In the genomic region with DNA sequence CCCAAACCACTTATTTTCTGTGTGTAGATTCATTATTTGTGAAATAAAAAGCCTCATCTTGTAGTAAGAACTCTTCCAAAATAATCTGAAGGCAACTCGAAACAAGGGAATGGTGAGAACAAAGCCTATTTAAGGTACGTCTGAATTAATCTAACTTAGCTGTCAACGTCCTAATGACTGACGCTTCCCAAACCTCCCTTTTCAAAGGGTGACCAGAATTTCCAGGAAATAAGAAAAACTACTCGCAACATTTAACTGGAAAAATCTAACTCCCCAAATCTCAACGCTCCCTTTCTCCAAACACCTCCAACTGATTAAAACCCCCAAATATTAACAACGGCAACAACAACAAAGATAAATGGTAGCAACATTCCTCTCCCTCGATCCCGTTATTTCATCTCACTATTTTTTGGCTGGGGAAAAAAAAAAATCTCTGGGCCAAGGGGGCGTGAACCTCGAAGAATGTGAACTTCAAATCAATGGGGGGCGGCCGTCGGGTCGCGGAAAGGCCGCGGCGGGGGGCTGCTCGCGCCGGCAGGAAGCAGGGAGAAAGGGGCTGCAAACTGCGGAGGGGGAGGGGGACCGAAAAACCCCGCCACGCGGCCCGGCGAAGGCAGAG, we compare ENCODE assay signal across 1 cellular context.
TF ChIP-seq lines count a peak whose summit lies in the region.

No MANE protein-coding gene starts in this region.

TF ChIP-seq in K562, 482 proteins besides CTCF, POLR2A, EP300 and RAD21 (continued from another document and continues in another):
- TF ChIP-seq STAT5A (IDR thresholded peaks at IDR 0.05; ENCODE audit: borderline replicate concordance, low read length) (peak; percentile 42), POLR2G (IDR thresholded peaks at IDR 0.05; ENCODE audit: low read depth, low read length) (no peak), OTX1 (CRISPR knock-in tag; IDR thresholded peaks at IDR 0.05) (peak; percentile 61; the same call in 1 of the 2 replicates), ZBTB7A (IDR thresholded peaks at IDR 0.05; ENCODE audit: borderline replicate concordance, control insufficient read depth, low read depth, low read length) (peak; percentile 93), SNIP1 (IDR thresholded peaks at IDR 0.05; ENCODE audit: low read depth) (0 out of 2 replicates have a peak, but pooled peaks have one; percentile 32), GABPA (tag; conservative IDR thresholded peaks at IDR 0.05; ENCODE audit: low read depth) (peak; percentile 9; the same call in 1 of the 2 replicates), CXXC5 (CRISPR knock-in tag; IDR thresholded peaks at IDR 0.05) (peak; percentile 83), GTF2F1 (IDR thresholded peaks at IDR 0.05; ENCODE audit: low read depth, low read length) (no peak), TAF1 (IDR thresholded peaks at IDR 0.05; ENCODE audit: control insufficient read depth, extremely low read depth, insufficient read depth, low read length, severe bottlenecking) (no peak), ZNF384 (IDR thresholded peaks at IDR 0.05; ENCODE audit: low read depth, low read length) (peak; percentile 34), TAF15 (IDR thresholded peaks at IDR 0.05; ENCODE audit: low read depth, low read length) (no peak), ZNF224 (CRISPR knock-in tag; IDR thresholded peaks at IDR 0.05) (0 out of 2 replicates have a peak, but pooled peaks have one; percentile 15), MEF2D (tag; conservative IDR thresholded peaks at IDR 0.05; ENCODE audit: low read depth) (0 out of 2 replicates have a peak, but pooled peaks have one; percentile 19), NUFIP1 (IDR thresholded peaks at IDR 0.05; ENCODE audit: partially characterized antibody) (no peak), SRSF3 (IDR thresholded peaks at IDR 0.05; ENCODE audit: insufficient read depth, low read length) (no peak), DPF2 (IDR thresholded peaks at IDR 0.05) (0 out of 2 replicates have a peak, but pooled peaks have one; percentile 38), ZNF197 (CRISPR knock-in tag; IDR thresholded peaks at IDR 0.05; ENCODE audit: low read depth) (no peak), ZNF707 (CRISPR knock-in tag; conservative IDR thresholded peaks at IDR 0.05) (no peak), CHCHD3 (CRISPR knock-in tag; IDR thresholded peaks at IDR 0.05) (0 out of 2 replicates have a peak, but pooled peaks have one; percentile 38), ZNF75A (CRISPR knock-in tag; IDR thresholded peaks at IDR 0.05) (no peak), ZNF175 (CRISPR knock-in tag; IDR thresholded peaks at IDR 0.05; ENCODE audit: low read depth) (no peak), ZNF586 (CRISPR knock-in tag; conservative IDR thresholded peaks at IDR 0.05) (no peak), ZNF699 (CRISPR knock-in tag; IDR thresholded peaks at IDR 0.05; ENCODE audit: insufficient replicate concordance) (no peak), HDAC2 (IDR thresholded peaks at IDR 0.05) (peak; percentile 30; the same call in 1 of the 2 replicates), ZNF764 (CRISPR knock-in tag; IDR thresholded peaks at IDR 0.05; ENCODE audit: low read depth) (no peak), BRF1 (IDR thresholded peaks at IDR 0.05; ENCODE audit: borderline replicate concordance, extremely low read depth, insufficient read length) (no peak), MED1 (CRISPR knock-in tag; IDR thresholded peaks at IDR 0.05; ENCODE audit: borderline replicate concordance) (0 out of 2 replicates have a peak, but pooled peaks have one; percentile 89), NFXL1 (CRISPR knock-in tag; IDR thresholded peaks at IDR 0.05) (no peak), SMARCC2 (IDR thresholded peaks at IDR 0.05; ENCODE audit: low read depth) (0 out of 2 replicates have a peak, but pooled peaks have one; percentile 6), NR2C1 (IDR thresholded peaks at IDR 0.05) (no peak), NR2C1 (tag; IDR thresholded peaks at IDR 0.05) (no peak), MEIS2 (IDR thresholded peaks at IDR 0.05; ENCODE audit: partially characterized antibody) (peak; percentile 93), DACH1 (IDR thresholded peaks at IDR 0.05; ENCODE audit: partially characterized antibody) (peak; percentile 13), HNRNPUL1 (IDR thresholded peaks at IDR 0.05; ENCODE audit: low read length) (no peak), MCM7 (IDR thresholded peaks at IDR 0.05) (0 out of 4 replicates have a peak, but pooled peaks of 1 of the 2 experiments have one; percentile 27), HMG20B (CRISPR knock-in tag; IDR thresholded peaks at IDR 0.05) (0 out of 2 replicates have a peak, but pooled peaks have one; percentile 9), EZH2 (IDR thresholded peaks at IDR 0.05; ENCODE audit: borderline replicate concordance, low read depth, low read length) (no peak), BRD4 (IDR thresholded peaks at IDR 0.05) (0 out of 2 replicates have a peak, but pooled peaks have one; percentile 0), ETV5 (CRISPR knock-in tag; IDR thresholded peaks at IDR 0.05; ENCODE audit: low read depth) (no peak), PTRF (tag; IDR thresholded peaks at IDR 0.05) (no peak)
- TF ChIP-seq, protein P1, sequence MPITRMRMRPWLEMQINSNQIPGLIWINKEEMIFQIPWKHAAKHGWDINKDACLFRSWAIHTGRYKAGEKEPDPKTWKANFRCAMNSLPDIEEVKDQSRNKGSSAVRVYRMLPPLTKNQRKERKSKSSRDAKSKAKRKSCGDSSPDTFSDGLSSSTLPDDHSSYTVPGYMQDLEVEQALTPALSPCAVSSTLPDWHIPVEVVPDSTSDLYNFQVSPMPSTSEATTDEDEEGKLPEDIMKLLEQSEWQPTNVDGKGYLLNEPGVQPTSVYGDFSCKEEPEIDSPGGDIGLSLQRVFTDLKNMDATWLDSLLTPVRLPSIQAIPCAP (CRISPR knock-in tag; IDR thresholded peaks at IDR 0.05; ENCODE audit: borderline replicate concordance): no peak
- TF ChIP-seq, protein P2, sequence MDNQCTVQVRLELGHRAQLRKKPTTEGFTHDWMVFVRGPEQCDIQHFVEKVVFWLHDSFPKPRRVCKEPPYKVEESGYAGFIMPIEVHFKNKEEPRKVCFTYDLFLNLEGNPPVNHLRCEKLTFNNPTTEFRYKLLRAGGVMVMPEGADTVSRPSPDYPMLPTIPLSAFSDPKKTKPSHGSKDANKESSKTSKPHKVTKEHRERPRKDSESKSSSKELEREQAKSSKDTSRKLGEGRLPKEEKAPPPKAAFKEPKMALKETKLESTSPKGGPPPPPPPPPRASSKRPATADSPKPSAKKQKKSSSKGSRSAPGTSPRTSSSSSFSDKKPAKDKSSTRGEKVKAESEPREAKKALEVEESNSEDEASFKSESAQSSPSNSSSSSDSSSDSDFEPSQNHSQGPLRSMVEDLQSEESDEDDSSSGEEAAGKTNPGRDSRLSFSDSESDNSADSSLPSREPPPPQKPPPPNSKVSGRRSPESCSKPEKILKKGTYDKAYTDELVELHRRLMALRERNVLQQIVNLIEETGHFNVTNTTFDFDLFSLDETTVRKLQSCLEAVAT (IDR thresholded peaks at IDR 0.05): peak; percentile 60 to 72; a peak in 3 of 4 replicates
- TF ChIP-seq, protein P3, sequence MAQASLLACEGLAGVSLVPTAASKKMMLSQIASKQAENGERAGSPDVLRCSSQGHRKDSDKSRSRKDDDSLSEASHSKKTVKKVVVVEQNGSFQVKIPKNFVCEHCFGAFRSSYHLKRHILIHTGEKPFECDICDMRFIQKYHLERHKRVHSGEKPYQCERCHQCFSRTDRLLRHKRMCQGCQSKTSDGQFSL (CRISPR knock-in tag; IDR thresholded peaks at IDR 0.05): no peak
- TF ChIP-seq, protein P3 (tag; IDR thresholded peaks at IDR 0.05): peak in 1 of 2 experiments; percentile 95; a peak in 2 of 4 replicates
- TF ChIP-seq, protein P4, sequence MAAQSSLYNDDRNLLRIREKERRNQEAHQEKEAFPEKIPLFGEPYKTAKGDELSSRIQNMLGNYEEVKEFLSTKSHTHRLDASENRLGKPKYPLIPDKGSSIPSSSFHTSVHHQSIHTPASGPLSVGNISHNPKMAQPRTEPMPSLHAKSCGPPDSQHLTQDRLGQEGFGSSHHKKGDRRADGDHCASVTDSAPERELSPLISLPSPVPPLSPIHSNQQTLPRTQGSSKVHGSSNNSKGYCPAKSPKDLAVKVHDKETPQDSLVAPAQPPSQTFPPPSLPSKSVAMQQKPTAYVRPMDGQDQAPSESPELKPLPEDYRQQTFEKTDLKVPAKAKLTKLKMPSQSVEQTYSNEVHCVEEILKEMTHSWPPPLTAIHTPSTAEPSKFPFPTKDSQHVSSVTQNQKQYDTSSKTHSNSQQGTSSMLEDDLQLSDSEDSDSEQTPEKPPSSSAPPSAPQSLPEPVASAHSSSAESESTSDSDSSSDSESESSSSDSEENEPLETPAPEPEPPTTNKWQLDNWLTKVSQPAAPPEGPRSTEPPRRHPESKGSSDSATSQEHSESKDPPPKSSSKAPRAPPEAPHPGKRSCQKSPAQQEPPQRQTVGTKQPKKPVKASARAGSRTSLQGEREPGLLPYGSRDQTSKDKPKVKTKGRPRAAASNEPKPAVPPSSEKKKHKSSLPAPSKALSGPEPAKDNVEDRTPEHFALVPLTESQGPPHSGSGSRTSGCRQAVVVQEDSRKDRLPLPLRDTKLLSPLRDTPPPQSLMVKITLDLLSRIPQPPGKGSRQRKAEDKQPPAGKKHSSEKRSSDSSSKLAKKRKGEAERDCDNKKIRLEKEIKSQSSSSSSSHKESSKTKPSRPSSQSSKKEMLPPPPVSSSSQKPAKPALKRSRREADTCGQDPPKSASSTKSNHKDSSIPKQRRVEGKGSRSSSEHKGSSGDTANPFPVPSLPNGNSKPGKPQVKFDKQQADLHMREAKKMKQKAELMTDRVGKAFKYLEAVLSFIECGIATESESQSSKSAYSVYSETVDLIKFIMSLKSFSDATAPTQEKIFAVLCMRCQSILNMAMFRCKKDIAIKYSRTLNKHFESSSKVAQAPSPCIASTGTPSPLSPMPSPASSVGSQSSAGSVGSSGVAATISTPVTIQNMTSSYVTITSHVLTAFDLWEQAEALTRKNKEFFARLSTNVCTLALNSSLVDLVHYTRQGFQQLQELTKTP (IDR thresholded peaks at IDR 0.05; ENCODE audit: low read depth in 1 of 2, partially characterized antibody in 2 of 2): no peak
- TF ChIP-seq, protein P5, sequence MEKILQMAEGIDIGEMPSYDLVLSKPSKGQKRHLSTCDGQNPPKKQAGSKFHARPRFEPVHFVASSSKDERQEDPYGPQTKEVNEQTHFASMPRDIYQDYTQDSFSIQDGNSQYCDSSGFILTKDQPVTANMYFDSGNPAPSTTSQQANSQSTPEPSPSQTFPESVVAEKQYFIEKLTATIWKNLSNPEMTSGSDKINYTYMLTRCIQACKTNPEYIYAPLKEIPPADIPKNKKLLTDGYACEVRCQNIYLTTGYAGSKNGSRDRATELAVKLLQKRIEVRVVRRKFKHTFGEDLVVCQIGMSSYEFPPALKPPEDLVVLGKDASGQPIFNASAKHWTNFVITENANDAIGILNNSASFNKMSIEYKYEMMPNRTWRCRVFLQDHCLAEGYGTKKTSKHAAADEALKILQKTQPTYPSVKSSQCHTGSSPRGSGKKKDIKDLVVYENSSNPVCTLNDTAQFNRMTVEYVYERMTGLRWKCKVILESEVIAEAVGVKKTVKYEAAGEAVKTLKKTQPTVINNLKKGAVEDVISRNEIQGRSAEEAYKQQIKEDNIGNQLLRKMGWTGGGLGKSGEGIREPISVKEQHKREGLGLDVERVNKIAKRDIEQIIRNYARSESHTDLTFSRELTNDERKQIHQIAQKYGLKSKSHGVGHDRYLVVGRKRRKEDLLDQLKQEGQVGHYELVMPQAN (IDR thresholded peaks at IDR 0.05; ENCODE audit: borderline replicate concordance): 0 out of 2 replicates have a peak, but pooled peaks have one; percentile 80
- TF ChIP-seq, protein P6, sequence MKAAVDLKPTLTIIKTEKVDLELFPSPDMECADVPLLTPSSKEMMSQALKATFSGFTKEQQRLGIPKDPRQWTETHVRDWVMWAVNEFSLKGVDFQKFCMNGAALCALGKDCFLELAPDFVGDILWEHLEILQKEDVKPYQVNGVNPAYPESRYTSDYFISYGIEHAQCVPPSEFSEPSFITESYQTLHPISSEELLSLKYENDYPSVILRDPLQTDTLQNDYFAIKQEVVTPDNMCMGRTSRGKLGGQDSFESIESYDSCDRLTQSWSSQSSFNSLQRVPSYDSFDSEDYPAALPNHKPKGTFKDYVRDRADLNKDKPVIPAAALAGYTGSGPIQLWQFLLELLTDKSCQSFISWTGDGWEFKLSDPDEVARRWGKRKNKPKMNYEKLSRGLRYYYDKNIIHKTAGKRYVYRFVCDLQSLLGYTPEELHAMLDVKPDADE (conservative IDR thresholded peaks at IDR 0.05; ENCODE audit: control insufficient read depth, low read depth, low read length): no peak
- TF ChIP-seq, protein P7, sequence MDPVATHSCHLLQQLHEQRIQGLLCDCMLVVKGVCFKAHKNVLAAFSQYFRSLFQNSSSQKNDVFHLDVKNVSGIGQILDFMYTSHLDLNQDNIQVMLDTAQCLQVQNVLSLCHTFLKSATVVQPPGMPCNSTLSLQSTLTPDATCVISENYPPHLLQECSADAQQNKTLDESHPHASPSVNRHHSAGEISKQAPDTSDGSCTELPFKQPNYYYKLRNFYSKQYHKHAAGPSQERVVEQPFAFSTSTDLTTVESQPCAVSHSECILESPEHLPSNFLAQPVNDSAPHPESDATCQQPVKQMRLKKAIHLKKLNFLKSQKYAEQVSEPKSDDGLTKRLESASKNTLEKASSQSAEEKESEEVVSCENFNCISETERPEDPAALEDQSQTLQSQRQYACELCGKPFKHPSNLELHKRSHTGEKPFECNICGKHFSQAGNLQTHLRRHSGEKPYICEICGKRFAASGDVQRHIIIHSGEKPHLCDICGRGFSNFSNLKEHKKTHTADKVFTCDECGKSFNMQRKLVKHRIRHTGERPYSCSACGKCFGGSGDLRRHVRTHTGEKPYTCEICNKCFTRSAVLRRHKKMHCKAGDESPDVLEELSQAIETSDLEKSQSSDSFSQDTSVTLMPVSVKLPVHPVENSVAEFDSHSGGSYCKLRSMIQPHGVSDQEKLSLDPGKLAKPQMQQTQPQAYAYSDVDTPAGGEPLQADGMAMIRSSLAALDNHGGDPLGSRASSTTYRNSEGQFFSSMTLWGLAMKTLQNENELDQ (CRISPR knock-in tag; IDR thresholded peaks at IDR 0.05; ENCODE audit: borderline replicate concordance): peak; percentile 62; the same call in 1 of the 2 replicates
- TF ChIP-seq, protein P8, sequence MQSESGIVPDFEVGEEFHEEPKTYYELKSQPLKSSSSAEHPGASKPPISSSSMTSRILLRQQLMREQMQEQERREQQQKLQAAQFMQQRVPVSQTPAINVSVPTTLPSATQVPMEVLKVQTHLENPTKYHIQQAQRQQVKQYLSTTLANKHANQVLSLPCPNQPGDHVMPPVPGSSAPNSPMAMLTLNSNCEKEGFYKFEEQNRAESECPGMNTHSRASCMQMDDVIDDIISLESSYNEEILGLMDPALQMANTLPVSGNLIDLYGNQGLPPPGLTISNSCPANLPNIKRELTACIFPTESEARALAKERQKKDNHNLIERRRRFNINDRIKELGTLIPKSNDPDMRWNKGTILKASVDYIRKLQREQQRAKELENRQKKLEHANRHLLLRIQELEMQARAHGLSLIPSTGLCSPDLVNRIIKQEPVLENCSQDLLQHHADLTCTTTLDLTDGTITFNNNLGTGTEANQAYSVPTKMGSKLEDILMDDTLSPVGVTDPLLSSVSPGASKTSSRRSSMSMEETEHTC (IDR thresholded peaks at IDR 0.05): no peak
- TF ChIP-seq, protein P9, sequence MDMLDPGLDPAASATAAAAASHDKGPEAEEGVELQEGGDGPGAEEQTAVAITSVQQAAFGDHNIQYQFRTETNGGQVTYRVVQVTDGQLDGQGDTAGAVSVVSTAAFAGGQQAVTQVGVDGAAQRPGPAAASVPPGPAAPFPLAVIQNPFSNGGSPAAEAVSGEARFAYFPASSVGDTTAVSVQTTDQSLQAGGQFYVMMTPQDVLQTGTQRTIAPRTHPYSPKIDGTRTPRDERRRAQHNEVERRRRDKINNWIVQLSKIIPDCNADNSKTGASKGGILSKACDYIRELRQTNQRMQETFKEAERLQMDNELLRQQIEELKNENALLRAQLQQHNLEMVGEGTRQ (CRISPR knock-in tag; IDR thresholded peaks at IDR 0.05): peak; percentile 33; the same call in 1 of the 2 replicates
